ENCODE assay signal across 30 cellular contexts in genomic region chr3:131789188-131789587, GRCh38.
"Had no signal": no experiment of that assay in that cellular context is flagged by ENCODE, and none has a peak within 500 bp of the region (broad histone marks: within the 10 kb centered on the region; RNA-seq: fewer than 3 reads in every experiment).

No MANE protein-coding gene starts in this region.

- H3K9me3 ChIP-seq: ascending aorta, Peyer's patch had no signal

- DNase-seq: activated CD4-positive, alpha-beta T cell treated with anti-CD3 and anti-CD28 coated beads, Interleukin-2, amount 10 ng/mL, durations not matched to agents 24 days and 14 days; activated CD4-positive, alpha-beta T cell treated with anti-CD3 and anti-CD28 coated beads, Interleukin-2, amount 50 U/mL, for 4 hours; activated CD8-positive, alpha-beta T cell treated with anti-CD3 and anti-CD28 coated beads for 36 hours; activated gamma-delta T cell; activated naive CD4-positive, alpha-beta T cell treated with Interleukin-2 at 50 U/mL for 16 hours; activated naive CD8-positive, alpha-beta T cell treated with anti-CD3 and anti-CD28 coated beads, Interleukin-2, amount 10 ng/mL, durations not matched to agents 7 days and 5 days; activated T-cell treated with anti-CD3 and anti-CD28 coated beads, Interleukin-2, amount 50 U/mL, for 24 hours; amygdala; MM.1S; MV-4-11; NCI-H1092; NCI-H1436 treated with DMSO at 0.1 percent for 48 hours; NCI-H1694 treated with DMSO at 0.1 percent for 48 hours; NCI-H2029; NCI-H345; NCI-H526; NCI-H748 treated with DMSO at 0.1 percent for 48 hours; NK-92 treated with Interleukin-12 subunit alpha and Interleukin-12 subunit beta, amount 100 ng/mL, for 24 hours; PC-3; Peyer's patch; RPMI8226; SW 1271; T-helper 1 cell; T-helper 2 cell had no signal

- H3K4me1 Mint-ChIP-seq: activated CD4-positive, alpha-beta T cell treated with anti-CD3 and anti-CD28 coated beads, Interleukin-2, amount 10 ng/mL, durations not matched to agents 24 days and 14 days; activated naive CD4-positive, alpha-beta T cell treated with anti-CD3 and anti-CD28 coated beads, Interleukin-2, amount 50 U/mL, for 24 hours; activated naive CD8-positive, alpha-beta T cell treated with anti-CD3 and anti-CD28 coated beads, Interleukin-2, amount 10 ng/mL, durations not matched to agents 7 days and 5 days had no signal

- H3K27me3 ChIP-seq: ascending aorta, cardiac muscle cell, Peyer's patch had no signal

- H3K27ac Mint-ChIP-seq: activated CD4-positive, alpha-beta T cell treated with anti-CD3 and anti-CD28 coated beads, Interleukin-2, amount 10 ng/mL, durations not matched to agents 24 days and 14 days; activated CD8-positive, alpha-beta T cell treated with anti-CD3 and anti-CD28 coated beads for 36 hours; activated naive CD4-positive, alpha-beta T cell treated with anti-CD3 and anti-CD28 coated beads, Interleukin-2, amount 50 U/mL, for 24 hours; activated naive CD8-positive, alpha-beta T cell treated with anti-CD3 and anti-CD28 coated beads, Interleukin-2, amount 10 ng/mL, durations not matched to agents 7 days and 5 days; activated T-cell treated with anti-CD3 and anti-CD28 coated beads, Interleukin-2, amount 50 U/mL, for 24 hours; activated T-helper 2 cell treated with anti-CD3 and anti-CD28 coated beads, Interferon-gamma antibody, Interleukin-2, Interleukin-4, amounts not matched to agents 10 μg/mL and 5 μg/mL and 100 μg/mL, durations not matched to agents 14 hours and 24 hours and 36 hours had no signal

- H3K27ac ChIP-seq: ascending aorta, cardiac muscle cell, KMS-11, Peyer's patch had no signal

- H3K4me1 ChIP-seq: ascending aorta, Peyer's patch had no signal

- H3K4me3 Mint-ChIP-seq: activated CD4-positive, alpha-beta T cell treated with anti-CD3 and anti-CD28 coated beads, Interleukin-2, amount 10 ng/mL, durations not matched to agents 24 days and 14 days; activated CD8-positive, alpha-beta T cell treated with anti-CD3 and anti-CD28 coated beads for 36 hours; activated naive CD4-positive, alpha-beta T cell treated with anti-CD3 and anti-CD28 coated beads, Interleukin-2, amount 50 U/mL, for 24 hours; activated naive CD8-positive, alpha-beta T cell treated with anti-CD3 and anti-CD28 coated beads, Interleukin-2, amount 10 ng/mL, durations not matched to agents 7 days and 5 days; activated T-cell treated with anti-CD3 and anti-CD28 coated beads, Interleukin-2, amount 50 U/mL, for 24 hours had no signal

- H3K9me3 Mint-ChIP-seq: activated CD4-positive, alpha-beta T cell treated with anti-CD3 and anti-CD28 coated beads, Interleukin-2, amount 10 ng/mL, durations not matched to agents 24 days and 14 days; activated CD8-positive, alpha-beta T cell treated with anti-CD3 and anti-CD28 coated beads for 36 hours; activated naive CD4-positive, alpha-beta T cell treated with anti-CD3 and anti-CD28 coated beads, Interleukin-2, amount 50 U/mL, for 24 hours; activated naive CD8-positive, alpha-beta T cell treated with anti-CD3 and anti-CD28 coated beads, Interleukin-2, amount 10 ng/mL, durations not matched to agents 7 days and 5 days; activated T-cell treated with anti-CD3 and anti-CD28 coated beads, Interleukin-2, amount 50 U/mL, for 24 hours; activated T-helper 2 cell treated with anti-CD3 and anti-CD28 coated beads, Interferon-gamma antibody, Interleukin-2, Interleukin-4, amounts not matched to agents 10 μg/mL and 5 μg/mL and 100 μg/mL, durations not matched to agents 14 hours and 24 hours and 36 hours had no signal

- FAIRE-seq: TTC549 had no signal

- H3K36me3 ChIP-seq: ascending aorta, cardiac muscle cell, Peyer's patch had no signal

- ATAC-seq: activated CD8-positive, alpha-beta T cell treated with anti-CD3 and anti-CD28 coated beads for 36 hours; PC-3 had no signal

- H3K4me3 ChIP-seq: ascending aorta, cardiac muscle cell, Peyer's patch had no signal

- H3K36me3 Mint-ChIP-seq: activated naive CD4-positive, alpha-beta T cell treated with anti-CD3 and anti-CD28 coated beads, Interleukin-2, amount 50 U/mL, for 24 hours; activated naive CD8-positive, alpha-beta T cell treated with anti-CD3 and anti-CD28 coated beads, Interleukin-2, amount 10 ng/mL, durations not matched to agents 7 days and 5 days had no signal
